Comparison of ENCODE assay signal across 1 cellular context in the genomic region with DNA sequence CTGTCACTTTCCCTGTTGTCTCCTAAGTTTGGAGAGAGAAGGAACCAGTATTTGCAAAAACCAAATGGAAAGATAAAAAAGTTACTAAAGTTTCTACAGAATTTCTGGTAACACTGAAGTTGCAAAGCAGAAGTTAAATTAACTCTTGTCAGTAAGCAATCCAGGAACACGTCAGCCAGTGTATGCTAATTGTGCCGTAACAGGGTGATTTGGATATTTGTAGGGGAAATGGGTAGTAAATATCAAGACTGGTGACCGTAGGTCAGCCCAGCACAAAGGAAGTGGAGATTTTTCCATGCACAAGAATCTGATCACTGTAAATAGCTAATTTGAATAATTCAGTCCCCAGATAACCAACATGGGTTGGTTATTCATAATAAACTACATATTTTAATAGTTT.
A peak's percentile ranks its signal among the peaks of the same experiment; 100 is the strongest.
TF ChIP-seq lines count a peak whose summit lies in the region.

No MANE protein-coding gene starts in this region.

TF ChIP-seq in GM12878, 131 proteins besides CTCF, POLR2A, EP300 and RAD21 (continues in another document):
- TF ChIP-seq, protein P1, sequence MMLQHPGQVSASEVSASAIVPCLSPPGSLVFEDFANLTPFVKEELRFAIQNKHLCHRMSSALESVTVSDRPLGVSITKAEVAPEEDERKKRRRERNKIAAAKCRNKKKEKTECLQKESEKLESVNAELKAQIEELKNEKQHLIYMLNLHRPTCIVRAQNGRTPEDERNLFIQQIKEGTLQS (IDR thresholded peaks at IDR 0.05; ENCODE audit: borderline replicate concordance, extremely low read depth, low read depth, low read length), result no peak
- no peak for TF ChIP-seq CHD2 (IDR thresholded peaks at IDR 0.05; ENCODE audit: borderline replicate concordance, low read depth, low read length)
- TF ChIP-seq, protein P2, sequence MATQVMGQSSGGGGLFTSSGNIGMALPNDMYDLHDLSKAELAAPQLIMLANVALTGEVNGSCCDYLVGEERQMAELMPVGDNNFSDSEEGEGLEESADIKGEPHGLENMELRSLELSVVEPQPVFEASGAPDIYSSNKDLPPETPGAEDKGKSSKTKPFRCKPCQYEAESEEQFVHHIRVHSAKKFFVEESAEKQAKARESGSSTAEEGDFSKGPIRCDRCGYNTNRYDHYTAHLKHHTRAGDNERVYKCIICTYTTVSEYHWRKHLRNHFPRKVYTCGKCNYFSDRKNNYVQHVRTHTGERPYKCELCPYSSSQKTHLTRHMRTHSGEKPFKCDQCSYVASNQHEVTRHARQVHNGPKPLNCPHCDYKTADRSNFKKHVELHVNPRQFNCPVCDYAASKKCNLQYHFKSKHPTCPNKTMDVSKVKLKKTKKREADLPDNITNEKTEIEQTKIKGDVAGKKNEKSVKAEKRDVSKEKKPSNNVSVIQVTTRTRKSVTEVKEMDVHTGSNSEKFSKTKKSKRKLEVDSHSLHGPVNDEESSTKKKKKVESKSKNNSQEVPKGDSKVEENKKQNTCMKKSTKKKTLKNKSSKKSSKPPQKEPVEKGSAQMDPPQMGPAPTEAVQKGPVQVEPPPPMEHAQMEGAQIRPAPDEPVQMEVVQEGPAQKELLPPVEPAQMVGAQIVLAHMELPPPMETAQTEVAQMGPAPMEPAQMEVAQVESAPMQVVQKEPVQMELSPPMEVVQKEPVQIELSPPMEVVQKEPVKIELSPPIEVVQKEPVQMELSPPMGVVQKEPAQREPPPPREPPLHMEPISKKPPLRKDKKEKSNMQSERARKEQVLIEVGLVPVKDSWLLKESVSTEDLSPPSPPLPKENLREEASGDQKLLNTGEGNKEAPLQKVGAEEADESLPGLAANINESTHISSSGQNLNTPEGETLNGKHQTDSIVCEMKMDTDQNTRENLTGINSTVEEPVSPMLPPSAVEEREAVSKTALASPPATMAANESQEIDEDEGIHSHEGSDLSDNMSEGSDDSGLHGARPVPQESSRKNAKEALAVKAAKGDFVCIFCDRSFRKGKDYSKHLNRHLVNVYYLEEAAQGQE (IDR thresholded peaks at IDR 0.05; ENCODE audit: low read depth, low read length), result no peak
- TF ChIP-seq, protein P3, sequence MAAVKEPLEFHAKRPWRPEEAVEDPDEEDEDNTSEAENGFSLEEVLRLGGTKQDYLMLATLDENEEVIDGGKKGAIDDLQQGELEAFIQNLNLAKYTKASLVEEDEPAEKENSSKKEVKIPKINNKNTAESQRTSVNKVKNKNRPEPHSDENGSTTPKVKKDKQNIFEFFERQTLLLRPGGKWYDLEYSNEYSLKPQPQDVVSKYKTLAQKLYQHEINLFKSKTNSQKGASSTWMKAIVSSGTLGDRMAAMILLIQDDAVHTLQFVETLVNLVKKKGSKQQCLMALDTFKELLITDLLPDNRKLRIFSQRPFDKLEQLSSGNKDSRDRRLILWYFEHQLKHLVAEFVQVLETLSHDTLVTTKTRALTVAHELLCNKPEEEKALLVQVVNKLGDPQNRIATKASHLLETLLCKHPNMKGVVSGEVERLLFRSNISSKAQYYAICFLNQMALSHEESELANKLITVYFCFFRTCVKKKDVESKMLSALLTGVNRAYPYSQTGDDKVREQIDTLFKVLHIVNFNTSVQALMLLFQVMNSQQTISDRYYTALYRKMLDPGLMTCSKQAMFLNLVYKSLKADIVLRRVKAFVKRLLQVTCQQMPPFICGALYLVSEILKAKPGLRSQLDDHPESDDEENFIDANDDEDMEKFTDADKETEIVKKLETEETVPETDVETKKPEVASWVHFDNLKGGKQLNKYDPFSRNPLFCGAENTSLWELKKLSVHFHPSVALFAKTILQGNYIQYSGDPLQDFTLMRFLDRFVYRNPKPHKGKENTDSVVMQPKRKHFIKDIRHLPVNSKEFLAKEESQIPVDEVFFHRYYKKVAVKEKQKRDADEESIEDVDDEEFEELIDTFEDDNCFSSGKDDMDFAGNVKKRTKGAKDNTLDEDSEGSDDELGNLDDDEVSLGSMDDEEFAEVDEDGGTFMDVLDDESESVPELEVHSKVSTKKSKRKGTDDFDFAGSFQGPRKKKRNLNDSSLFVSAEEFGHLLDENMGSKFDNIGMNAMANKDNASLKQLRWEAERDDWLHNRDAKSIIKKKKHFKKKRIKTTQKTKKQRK (IDR thresholded peaks at IDR 0.05; ENCODE audit: low read depth, low read length), result no peak
- TF ChIP-seq MYB (IDR thresholded peaks at IDR 0.05; ENCODE audit: borderline replicate concordance, low read depth, low read length), result no peak
- TF ChIP-seq FOS (IDR thresholded peaks at IDR 0.05; ENCODE audit: borderline replicate concordance, extremely low read depth, insufficient read length), result no peak
- no peak for TF ChIP-seq ZZZ3 (IDR thresholded peaks at IDR 0.05; ENCODE audit: control insufficient read depth, insufficient read length, low read depth)
- no peak for TF ChIP-seq SIX5 (IDR thresholded peaks at IDR 0.05; ENCODE audit: low read depth, low read length, severe bottlenecking)
- 0 out of 2 replicates have a peak, but pooled peaks have one; percentile 10 for TF ChIP-seq ATF7 (IDR thresholded peaks at IDR 0.05; ENCODE audit: low read depth)
- TF ChIP-seq, protein P4, sequence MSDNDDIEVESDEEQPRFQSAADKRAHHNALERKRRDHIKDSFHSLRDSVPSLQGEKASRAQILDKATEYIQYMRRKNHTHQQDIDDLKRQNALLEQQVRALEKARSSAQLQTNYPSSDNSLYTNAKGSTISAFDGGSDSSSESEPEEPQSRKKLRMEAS (IDR thresholded peaks at IDR 0.05; ENCODE audit: low read depth, low read length), result no peak
- peak; percentile 4; the same call in 1 of the 2 replicates for TF ChIP-seq ZSCAN29 (IDR thresholded peaks at IDR 0.05)
- TF ChIP-seq POLR2AphosphoS2 (IDR thresholded peaks at IDR 0.05; ENCODE audit: low read depth, low read length), result no peak
- TF ChIP-seq, protein P5, sequence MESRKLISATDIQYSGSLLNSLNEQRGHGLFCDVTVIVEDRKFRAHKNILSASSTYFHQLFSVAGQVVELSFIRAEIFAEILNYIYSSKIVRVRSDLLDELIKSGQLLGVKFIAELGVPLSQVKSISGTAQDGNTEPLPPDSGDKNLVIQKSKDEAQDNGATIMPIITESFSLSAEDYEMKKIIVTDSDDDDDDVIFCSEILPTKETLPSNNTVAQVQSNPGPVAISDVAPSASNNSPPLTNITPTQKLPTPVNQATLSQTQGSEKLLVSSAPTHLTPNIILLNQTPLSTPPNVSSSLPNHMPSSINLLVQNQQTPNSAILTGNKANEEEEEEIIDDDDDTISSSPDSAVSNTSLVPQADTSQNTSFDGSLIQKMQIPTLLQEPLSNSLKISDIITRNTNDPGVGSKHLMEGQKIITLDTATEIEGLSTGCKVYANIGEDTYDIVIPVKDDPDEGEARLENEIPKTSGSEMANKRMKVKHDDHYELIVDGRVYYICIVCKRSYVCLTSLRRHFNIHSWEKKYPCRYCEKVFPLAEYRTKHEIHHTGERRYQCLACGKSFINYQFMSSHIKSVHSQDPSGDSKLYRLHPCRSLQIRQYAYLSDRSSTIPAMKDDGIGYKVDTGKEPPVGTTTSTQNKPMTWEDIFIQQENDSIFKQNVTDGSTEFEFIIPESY (IDR thresholded peaks at IDR 0.05), result no peak
- TF ChIP-seq, protein P6, sequence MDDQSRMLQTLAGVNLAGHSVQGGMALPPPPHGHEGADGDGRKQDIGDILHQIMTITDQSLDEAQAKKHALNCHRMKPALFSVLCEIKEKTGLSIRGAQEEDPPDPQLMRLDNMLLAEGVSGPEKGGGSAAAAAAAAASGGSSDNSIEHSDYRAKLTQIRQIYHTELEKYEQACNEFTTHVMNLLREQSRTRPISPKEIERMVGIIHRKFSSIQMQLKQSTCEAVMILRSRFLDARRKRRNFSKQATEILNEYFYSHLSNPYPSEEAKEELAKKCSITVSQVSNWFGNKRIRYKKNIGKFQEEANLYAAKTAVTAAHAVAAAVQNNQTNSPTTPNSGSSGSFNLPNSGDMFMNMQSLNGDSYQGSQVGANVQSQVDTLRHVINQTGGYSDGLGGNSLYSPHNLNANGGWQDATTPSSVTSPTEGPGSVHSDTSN (IDR thresholded peaks at IDR 0.05; ENCODE audit: insufficient replicate concordance, low read depth, low read length), result no peak
- no peak for TF ChIP-seq EZH2 (IDR thresholded peaks at IDR 0.05; ENCODE audit: borderline replicate concordance, control insufficient read depth, low read depth, low read length)
- no peak for TF ChIP-seq CBX5 (IDR thresholded peaks at IDR 0.05; ENCODE audit: low read depth)
- no peak for TF ChIP-seq HDAC6 (IDR thresholded peaks at IDR 0.05; ENCODE audit: unreplicated experiment)
- TF ChIP-seq, protein P7, sequence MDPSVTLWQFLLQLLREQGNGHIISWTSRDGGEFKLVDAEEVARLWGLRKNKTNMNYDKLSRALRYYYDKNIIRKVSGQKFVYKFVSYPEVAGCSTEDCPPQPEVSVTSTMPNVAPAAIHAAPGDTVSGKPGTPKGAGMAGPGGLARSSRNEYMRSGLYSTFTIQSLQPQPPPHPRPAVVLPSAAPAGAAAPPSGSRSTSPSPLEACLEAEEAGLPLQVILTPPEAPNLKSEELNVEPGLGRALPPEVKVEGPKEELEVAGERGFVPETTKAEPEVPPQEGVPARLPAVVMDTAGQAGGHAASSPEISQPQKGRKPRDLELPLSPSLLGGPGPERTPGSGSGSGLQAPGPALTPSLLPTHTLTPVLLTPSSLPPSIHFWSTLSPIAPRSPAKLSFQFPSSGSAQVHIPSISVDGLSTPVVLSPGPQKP (IDR thresholded peaks at IDR 0.05; ENCODE audit: low read depth, low read length), result no peak
- no peak for TF ChIP-seq NRF1 (conservative IDR thresholded peaks at IDR 0.05; ENCODE audit: low read depth, low read length)
- no peak for TF ChIP-seq EGR1 (IDR thresholded peaks at IDR 0.05; ENCODE audit: borderline replicate concordance in 1 of 2, low read depth in 2 of 2, low read length in 2 of 2)
- TF ChIP-seq BACH1 (IDR thresholded peaks at IDR 0.05; ENCODE audit: borderline replicate concordance), result no peak
- TF ChIP-seq BHLHE40 (IDR thresholded peaks at IDR 0.05; ENCODE audit: borderline replicate concordance in 1 of 2, low read depth in 2 of 2, low read length in 1 of 2), result peak in 1 of 2 experiments; percentile 35; a peak in 1 of 4 replicates
- no peak for TF ChIP-seq YBX1 (IDR thresholded peaks at IDR 0.05)
- TF ChIP-seq PML (IDR thresholded peaks at IDR 0.05; ENCODE audit: low read length), result no peak
- TF ChIP-seq EED (IDR thresholded peaks at IDR 0.05; ENCODE audit: low read depth), result no peak
- TF ChIP-seq DPF2 (IDR thresholded peaks at IDR 0.05), result no peak
- TF ChIP-seq KAT2A (conservative IDR thresholded peaks at IDR 0.05; ENCODE audit: control insufficient read depth, low read depth, low read length), result no peak
- TF ChIP-seq NR2C2 (IDR thresholded peaks at IDR 0.05; ENCODE audit: borderline replicate concordance, control insufficient read depth, insufficient read length, low read depth), result no peak
- TF ChIP-seq, protein P8, sequence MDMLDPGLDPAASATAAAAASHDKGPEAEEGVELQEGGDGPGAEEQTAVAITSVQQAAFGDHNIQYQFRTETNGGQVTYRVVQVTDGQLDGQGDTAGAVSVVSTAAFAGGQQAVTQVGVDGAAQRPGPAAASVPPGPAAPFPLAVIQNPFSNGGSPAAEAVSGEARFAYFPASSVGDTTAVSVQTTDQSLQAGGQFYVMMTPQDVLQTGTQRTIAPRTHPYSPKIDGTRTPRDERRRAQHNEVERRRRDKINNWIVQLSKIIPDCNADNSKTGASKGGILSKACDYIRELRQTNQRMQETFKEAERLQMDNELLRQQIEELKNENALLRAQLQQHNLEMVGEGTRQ (IDR thresholded peaks at IDR 0.05; ENCODE audit: borderline replicate concordance, low read depth, low read length), result no peak
- TF ChIP-seq TBL1XR1 (IDR thresholded peaks at IDR 0.05; ENCODE audit: low read depth, low read length), result no peak
- peak; percentile 15 for TF ChIP-seq MEF2B (IDR thresholded peaks at IDR 0.05; ENCODE audit: partially characterized antibody, poor library complexity, severe bottlenecking)
- no peak for TF ChIP-seq RAD51 (IDR thresholded peaks at IDR 0.05)
- TF ChIP-seq ZNF217 (IDR thresholded peaks at IDR 0.05), result no peak
- no peak for TF ChIP-seq TCF7 (IDR thresholded peaks at IDR 0.05; ENCODE audit: borderline replicate concordance)
- TF ChIP-seq RUNX3 (IDR thresholded peaks at IDR 0.05; ENCODE audit: low read length), result peak; percentile 6; the same call in 1 of the 2 replicates
- TF ChIP-seq, protein P9, sequence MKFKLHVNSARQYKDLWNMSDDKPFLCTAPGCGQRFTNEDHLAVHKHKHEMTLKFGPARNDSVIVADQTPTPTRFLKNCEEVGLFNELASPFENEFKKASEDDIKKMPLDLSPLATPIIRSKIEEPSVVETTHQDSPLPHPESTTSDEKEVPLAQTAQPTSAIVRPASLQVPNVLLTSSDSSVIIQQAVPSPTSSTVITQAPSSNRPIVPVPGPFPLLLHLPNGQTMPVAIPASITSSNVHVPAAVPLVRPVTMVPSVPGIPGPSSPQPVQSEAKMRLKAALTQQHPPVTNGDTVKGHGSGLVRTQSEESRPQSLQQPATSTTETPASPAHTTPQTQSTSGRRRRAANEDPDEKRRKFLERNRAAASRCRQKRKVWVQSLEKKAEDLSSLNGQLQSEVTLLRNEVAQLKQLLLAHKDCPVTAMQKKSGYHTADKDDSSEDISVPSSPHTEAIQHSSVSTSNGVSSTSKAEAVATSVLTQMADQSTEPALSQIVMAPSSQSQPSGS (IDR thresholded peaks at IDR 0.05; ENCODE audit: low read length), result no peak
- peak; percentile 40; the same call in 1 of the 2 replicates for TF ChIP-seq SPI1 (IDR thresholded peaks at IDR 0.05; ENCODE audit: borderline replicate concordance, insufficient read depth, low read depth, low read length)
- TF ChIP-seq JUND (IDR thresholded peaks at IDR 0.05; ENCODE audit: low read depth, low read length), result no peak
- TF ChIP-seq, protein P10, sequence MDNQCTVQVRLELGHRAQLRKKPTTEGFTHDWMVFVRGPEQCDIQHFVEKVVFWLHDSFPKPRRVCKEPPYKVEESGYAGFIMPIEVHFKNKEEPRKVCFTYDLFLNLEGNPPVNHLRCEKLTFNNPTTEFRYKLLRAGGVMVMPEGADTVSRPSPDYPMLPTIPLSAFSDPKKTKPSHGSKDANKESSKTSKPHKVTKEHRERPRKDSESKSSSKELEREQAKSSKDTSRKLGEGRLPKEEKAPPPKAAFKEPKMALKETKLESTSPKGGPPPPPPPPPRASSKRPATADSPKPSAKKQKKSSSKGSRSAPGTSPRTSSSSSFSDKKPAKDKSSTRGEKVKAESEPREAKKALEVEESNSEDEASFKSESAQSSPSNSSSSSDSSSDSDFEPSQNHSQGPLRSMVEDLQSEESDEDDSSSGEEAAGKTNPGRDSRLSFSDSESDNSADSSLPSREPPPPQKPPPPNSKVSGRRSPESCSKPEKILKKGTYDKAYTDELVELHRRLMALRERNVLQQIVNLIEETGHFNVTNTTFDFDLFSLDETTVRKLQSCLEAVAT (IDR thresholded peaks at IDR 0.05), result no peak
- TF ChIP-seq RELA (IDR thresholded peaks at IDR 0.05; ENCODE audit: borderline replicate concordance, partially characterized antibody), result no peak
- TF ChIP-seq FOXM1 (IDR thresholded peaks at IDR 0.05; ENCODE audit: low read depth, low read length), result no peak
- no peak for TF ChIP-seq SREBF1 (IDR thresholded peaks at IDR 0.05; ENCODE audit: low read length)
- no peak for TF ChIP-seq NFIC (IDR thresholded peaks at IDR 0.05; ENCODE audit: low read depth, low read length)
- TF ChIP-seq, protein P11, sequence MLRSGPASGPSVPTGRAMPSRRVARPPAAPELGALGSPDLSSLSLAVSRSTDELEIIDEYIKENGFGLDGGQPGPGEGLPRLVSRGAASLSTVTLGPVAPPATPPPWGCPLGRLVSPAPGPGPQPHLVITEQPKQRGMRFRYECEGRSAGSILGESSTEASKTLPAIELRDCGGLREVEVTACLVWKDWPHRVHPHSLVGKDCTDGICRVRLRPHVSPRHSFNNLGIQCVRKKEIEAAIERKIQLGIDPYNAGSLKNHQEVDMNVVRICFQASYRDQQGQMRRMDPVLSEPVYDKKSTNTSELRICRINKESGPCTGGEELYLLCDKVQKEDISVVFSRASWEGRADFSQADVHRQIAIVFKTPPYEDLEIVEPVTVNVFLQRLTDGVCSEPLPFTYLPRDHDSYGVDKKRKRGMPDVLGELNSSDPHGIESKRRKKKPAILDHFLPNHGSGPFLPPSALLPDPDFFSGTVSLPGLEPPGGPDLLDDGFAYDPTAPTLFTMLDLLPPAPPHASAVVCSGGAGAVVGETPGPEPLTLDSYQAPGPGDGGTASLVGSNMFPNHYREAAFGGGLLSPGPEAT (IDR thresholded peaks at IDR 0.05; ENCODE audit: low read depth), result 0 out of 2 replicates have a peak, but pooled peaks have one; percentile 13
